9 cellular contexts compared by ENCODE assay signal in the genomic region with DNA sequence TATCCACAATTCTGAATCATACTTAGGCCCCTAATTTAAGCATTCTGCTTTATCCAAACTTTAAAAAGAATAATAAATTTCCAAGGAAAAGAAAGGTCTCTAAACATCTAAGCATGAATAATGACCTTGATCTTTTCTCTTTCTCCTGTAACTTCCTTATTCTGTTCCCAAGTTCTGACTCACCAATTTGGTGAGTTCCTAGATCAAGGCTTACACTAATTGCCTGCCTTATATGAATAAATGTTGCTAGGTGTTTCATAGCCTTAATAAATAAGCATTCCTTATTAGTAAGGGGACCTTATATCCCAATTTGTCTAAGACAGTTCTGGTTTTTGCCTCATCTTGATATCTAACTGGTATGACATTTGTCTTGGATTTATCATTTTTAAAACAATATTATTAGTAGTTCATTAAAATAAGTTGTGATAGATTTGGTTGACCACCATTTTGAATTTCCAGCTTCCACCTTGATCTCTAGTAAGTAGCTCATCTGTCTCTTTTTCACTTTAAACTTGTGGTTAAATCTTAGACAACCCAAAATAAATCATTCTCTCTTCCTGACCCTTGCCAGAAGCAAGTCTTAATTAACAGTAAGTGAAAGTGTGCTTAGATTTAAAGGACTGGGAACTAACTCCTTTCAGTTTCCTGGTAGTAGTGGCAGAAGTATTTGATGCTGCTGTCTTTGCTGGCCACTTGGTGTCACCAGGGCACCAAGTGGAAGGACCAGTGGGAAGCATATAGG.
DNase-seq lines count a peak whose midpoint lies in the region; ATAC-seq and TF ChIP-seq lines count a peak whose summit lies in the region.
"Had no signal": no experiment of that assay in that cellular context is flagged by ENCODE, and none has a peak within 500 bp of the region (broad histone marks: within the 10 kb centered on the region; RNA-seq: fewer than 3 reads in every experiment).

No MANE protein-coding gene starts in this region.

- CTCF ChIA-PET in RWPE1 (lab: Yijun Ruan, JAX), result interaction anchor here (0.6 to 0.7 kb wide), 3 partner anchors 172 to 405 kb away, joined by 3 to 6 read pairs (median 3); no protein-coding TSS in a partner anchor

- H3K27ac ChIP-seq in RWPE1 (no peak overlapping the region), cardiac muscle cell (peak overlapping the region; percentile 29), subcutaneous abdominal adipose tissue (ENCODE audit: low read depth, low read length) (peak overlapping the region; percentile 8)

- TF ChIP-seq CTCF in RWPE1 (conservative IDR thresholded peaks at IDR 0.05; ENCODE audit: low read depth), result peak; percentile 40
- TF ChIP-seq CTCF in cardiac muscle cell (IDR thresholded peaks at IDR 0.05; ENCODE audit: low read depth, low read length), result peak; percentile 42

- POLR2A ChIA-PET in RWPE1 (lab: Yijun Ruan, JAX; ENCODE audit: low non-redundant PET), result no interaction called here

- H3K36me3 ChIP-seq in cardiac muscle cell, result no peaks in the 10 kb centered on the region
- H3K36me3 ChIP-seq in subcutaneous abdominal adipose tissue (ENCODE audit: control insufficient read depth in 5 of 5, insufficient read depth in 5 of 5, low read length in 5 of 5), result no peaks in the 10 kb centered on the region
- H3K36me3 ChIP-seq: tibial nerve had no signal

- no peaks in the 10 kb centered on the region for H3K27me3 ChIP-seq in cardiac muscle cell
- H3K27me3 ChIP-seq in subcutaneous abdominal adipose tissue (ENCODE audit: control insufficient read depth in 5 of 5, insufficient read depth in 4 of 5, low read length in 5 of 5), result no peaks in the 10 kb centered on the region
- H3K27me3 ChIP-seq: tibial nerve had no signal

- H3K9me3 ChIP-seq in cardiac muscle cell (ENCODE audit: low read depth) (no peaks in the 10 kb centered on the region), subcutaneous abdominal adipose tissue (ENCODE audit: control insufficient read depth in 5 of 5, low read length in 5 of 5) (no peaks in the 10 kb centered on the region)
- H3K9me3 ChIP-seq: tibial nerve had no signal

- H3K4me1 ChIP-seq in cardiac muscle cell (ENCODE audit: low read depth) (peaks cover 13% of the 10 kb centered on the region), subcutaneous abdominal adipose tissue (ENCODE audit: control insufficient read depth in 5 of 5, insufficient read depth in 5 of 5, low read length in 5 of 5) (peaks cover 0 to 23% (median 0%) of the 10 kb centered on the region in 5 donors)

- H3K9ac ChIP-seq in subcutaneous abdominal adipose tissue (ENCODE audit: low read length in 5 of 5), result no peak overlapping the region

- no peak for ATAC-seq in HG03442 (IDR thresholded peaks at IDR 0.05; ENCODE audit: unreplicated experiment)

- H3K4me3 ChIP-seq in cardiac muscle cell (no peak overlapping the region), subcutaneous abdominal adipose tissue (ENCODE audit: low read depth in 1 of 5, low read length in 5 of 5) (no peak overlapping the region)
- H3K4me3 ChIP-seq: tibial nerve had no signal

- DNase-seq in NOMO-1 (lab: John Stamatoyannopoulos, UW; ENCODE audit: unreplicated experiment in 2 of 2) (peak; percentile 21 to 53), NOMO-1 treated with dmso at 0.1 percent for 144 hours (lab: John Stamatoyannopoulos, UW; ENCODE audit: unreplicated experiment) (no peak), RWPE1 (ENCODE audit: low spot score) (no peak), cardiac muscle cell (ENCODE audit: low read depth in 1 of 2, low spot score in 1 of 2) (peak in 1 of 2 donors; percentile 41), NCI-H510A (lab: John Stamatoyannopoulos, UW) (no peak), NCI-H1417 treated with DMSO at 0.1 percent for 48 hours (lab: John Stamatoyannopoulos, UW) (no peak)

Comparison
In these comparisons a context has a peak if more than half of its experiments do, and no peak if none do; other contexts are left out.
1. DNase-seq: peak in NOMO-1 (2 of 2); none in NOMO-1 treated with dmso at 0.1 percent for 144 hours (single experiment), RWPE1 (single experiment), NCI-H510A (single experiment) and NCI-H1417 treated with DMSO at 0.1 percent for 48 hours (single experiment).